Comparison of ENCODE assay signal across 8 cellular contexts in genomic region chr16:73049051-73049910, GRCh38. TPM values are rescaled to one million over a fixed set of nuclear protein-coding genes. Genes with fewer than 3 reads are reported as not detected.
DNase-seq lines count a peak whose midpoint lies in the region; TF ChIP-seq lines count a peak whose summit lies in the region.

No MANE protein-coding gene starts in this region.

- H3K4me1 ChIP-seq in DOHH2 (ENCODE audit: control insufficient read depth, low read length) (peaks cover 48% of the 10 kb centered on the region), prostate gland (replicated peaks) (peaks cover 50% of the 10 kb centered on the region), neuronal stem cell (ENCODE audit: control insufficient read depth in 2 of 2, insufficient read depth in 1 of 2, low read depth in 1 of 2, low read length in 2 of 2) (peaks cover 31 to 76% of the 10 kb centered on the region in 2 donors)

- H4K8ac ChIP-seq in neuronal stem cell (ENCODE audit: low read depth, low read length), result no peak overlapping the region

- H4K91ac ChIP-seq in neuronal stem cell (ENCODE audit: low read depth, low read length, poor library complexity), result no peak overlapping the region

- peaks cover 82% of the 10 kb centered on the region for H3K79me2 ChIP-seq in DOHH2 (ENCODE audit: control insufficient read depth, low read length)

- peaks cover 21% of the 10 kb centered on the region for H3K27me3 Mint-ChIP-seq in glutamatergic neuron (ENCODE audit: unreplicated experiment)

- no peak overlapping the region for H2BK5ac ChIP-seq in neuronal stem cell (ENCODE audit: low read length)

- H3K79me1 ChIP-seq in neuronal stem cell (ENCODE audit: low read depth, low read length), result no peaks in the 10 kb centered on the region

- H3F3A ChIP-seq in DOHH2 (ENCODE audit: control insufficient read depth, insufficient read depth), result peaks cover 13% of the 10 kb centered on the region; the same call in 1 of the 2 replicates

- peaks cover 30% of the 10 kb centered on the region for H3K4me1 Mint-ChIP-seq in glutamatergic neuron (ENCODE audit: low read depth, unreplicated experiment)

- peaks cover 19% of the 10 kb centered on the region for H4K20me1 ChIP-seq in DOHH2 (ENCODE audit: control insufficient read depth, insufficient read depth, low read depth, low read length)

- no peak overlapping the region for H3K9ac ChIP-seq in neuronal stem cell (ENCODE audit: low read depth, low read length, poor library complexity)

- H3K36me3 ChIP-seq in DOHH2 (ENCODE audit: control insufficient read depth, low read length), result no peaks in the 10 kb centered on the region
- no peaks in the 10 kb centered on the region for H3K36me3 ChIP-seq in prostate gland
- no peaks in the 10 kb centered on the region for H3K36me3 ChIP-seq in neuronal stem cell (replicated peaks in 1 of 2; ENCODE audit: control insufficient read depth in 2 of 2, insufficient read depth in 2 of 2, low read length in 2 of 2)

- H3K4ac ChIP-seq in neuronal stem cell (ENCODE audit: low read length), result no peak overlapping the region

- H2BK120ac ChIP-seq in neuronal stem cell (ENCODE audit: low read depth, low read length), result no peak overlapping the region

- intact Hi-C loops in prostate gland (cut with DNase I), result loop anchor here (5.0 kb wide), 4 partner anchors 62 to 217 kb away; no protein-coding TSS in a partner anchor

- no peaks in the 10 kb centered on the region for H3K9me2 ChIP-seq in DOHH2 (replicated peaks; ENCODE audit: control insufficient read depth, low read length)

- H2BK12ac ChIP-seq in neuronal stem cell (ENCODE audit: low read length), result no peak overlapping the region

- no peak for TF ChIP-seq CTCF in DOHH2 (IDR thresholded peaks at IDR 0.05; ENCODE audit: low read depth, low read length, poor library complexity, severe bottlenecking)
- no peak for TF ChIP-seq CTCF in glutamatergic neuron (IDR thresholded peaks at IDR 0.05; ENCODE audit: partially characterized antibody, unreplicated experiment)
- no peak for TF ChIP-seq CTCF in prostate gland (IDR thresholded peaks at IDR 0.05)

- H3K9me3 ChIP-seq in DOHH2 (ENCODE audit: control insufficient read depth, insufficient read depth, low read length) (no peaks in the 10 kb centered on the region), prostate gland (no peaks in the 10 kb centered on the region), neuronal stem cell (replicated peaks in 1 of 2; ENCODE audit: control insufficient read depth in 2 of 2, insufficient read depth in 1 of 2, low read depth in 1 of 2, low read length in 2 of 2) (no peaks in the 10 kb centered on the region)

- peak overlapping the region; percentile 37 for H3K27ac Mint-ChIP-seq in glutamatergic neuron (ENCODE audit: unreplicated experiment)

- H3K27ac ChIP-seq in DOHH2 (ENCODE audit: low read depth, low read length) (no peak overlapping the region), prostate gland (peak overlapping the region; percentile 97 to 100), neuronal stem cell (replicated peaks; ENCODE audit: low read length) (no peak overlapping the region)

- H2AK5ac ChIP-seq in neuronal stem cell (ENCODE audit: low read depth, low read length), result no peak overlapping the region

- no peak for TF ChIP-seq POLR2A in prostate gland (IDR thresholded peaks at IDR 0.05)

- no peak overlapping the region for H3K23ac ChIP-seq in neuronal stem cell (ENCODE audit: low read depth, low read length, poor library complexity)

- no peak overlapping the region for H2BK15ac ChIP-seq in neuronal stem cell (ENCODE audit: low read length)

- H2AFZ ChIP-seq in neuronal stem cell (ENCODE audit: low read length), result no peak overlapping the region

- WGBS in prostate gland, result 63% methylated on average over 13 of the region's 13 CpGs
- WGBS in neuronal stem cell (ENCODE audit: extremely low coverage in 2 of 2, insufficient read length in 2 of 2, insufficient replicate concordance in 1 of 2), 2 donors, result no CpG with 5 or more reads among the region's 13 CpGs

- H3K27me3 ChIP-seq in DOHH2 (ENCODE audit: control insufficient read depth, low read length) (peaks cover 19% of the 10 kb centered on the region), prostate gland (replicated peaks; ENCODE audit: insufficient read depth) (no peaks in the 10 kb centered on the region), neuronal stem cell (ENCODE audit: control insufficient read depth in 3 of 3, insufficient read depth in 3 of 3, low read depth in 1 of 3, low read length in 3 of 3) (peaks cover 0 to 70% (median 3%) of the 10 kb centered on the region in 3 experiments)

- H3K4me2 ChIP-seq in DOHH2 (ENCODE audit: low read length), result peak overlapping the region; percentile 95
- no peak overlapping the region for H3K4me2 ChIP-seq in neuronal stem cell (ENCODE audit: insufficient read depth, low read length, poor library complexity, severe bottlenecking)

- H3K18ac ChIP-seq in neuronal stem cell (ENCODE audit: low read length), result no peak overlapping the region

- no peak overlapping the region for H3K14ac ChIP-seq in neuronal stem cell (ENCODE audit: low read length)

- no peaks in the 10 kb centered on the region for H3K36me3 Mint-ChIP-seq in glutamatergic neuron (ENCODE audit: unreplicated experiment)

- peak overlapping the region; percentile 77 for H3K4me3 Mint-ChIP-seq in glutamatergic neuron (ENCODE audit: unreplicated experiment)

- DNase-seq in SHP77 (lab: John Stamatoyannopoulos, UW) (peak; percentile 31), glutamatergic neuron (no peak), prostate gland (ENCODE audit: low spot score) (no peak), amniotic stem cell (lab: John Stamatoyannopoulos, UW) (no peak), neuronal stem cell (ENCODE audit: low spot score) (no peak), SW480 (ENCODE audit: low spot score) (no peak), NCI-H2081 (lab: John Stamatoyannopoulos, UW) (no peak)

- H3K4me3 ChIP-seq in DOHH2 (ENCODE audit: low read length) (peak overlapping the region; percentile 75), prostate gland (peak overlapping the region in 1 of 2 donors; percentile 92), neuronal stem cell (ENCODE audit: low read length in 2 of 2) (peak overlapping the region in 1 of 2 donors; percentile 52)

- H3K9me3 Mint-ChIP-seq in glutamatergic neuron (ENCODE audit: unreplicated experiment), result peaks cover 6% of the 10 kb centered on the region

RNA-seq across cellular contexts. Expression of gene ZFHX3, which starts 1.4 kb away (rescaled TPM):
- 6.8 TPM for total RNA-seq in glutamatergic neuron (ENCODE audit: unreplicated experiment)
- 10 to 100 TPM; 51.1 to 53.9 TPM for total RNA-seq in prostate gland
- polyA plus RNA-seq in neuronal stem cell (2013, experiment 1 of 2), result 1.8 TPM
- 2.1 TPM for polyA plus RNA-seq in neuronal stem cell (2013, experiment 2 of 2)

Comparison
In these comparisons a context has a peak if more than half of its experiments do, and no peak if none do; other contexts are left out.
1. H3K27ac ChIP-seq: peak in prostate gland (2 of 2); none in DOHH2 (single experiment) and neuronal stem cell (single experiment).
2. DNase-seq: peak in SHP77 (2 of 2); none in glutamatergic neuron (single experiment), prostate gland (single experiment), amniotic stem cell (single experiment), neuronal stem cell (single experiment), SW480 (single experiment) and NCI-H2081 (0 of 2).